22 cellular contexts compared by ENCODE assay signal in genomic region chr2:71402427-71402826, GRCh38. TPM values are rescaled to one million over a fixed set of nuclear protein-coding genes. Genes with fewer than 3 reads are reported as not detected.
DNase-seq lines count a peak whose midpoint lies in the region; ATAC-seq, FAIRE-seq and TF ChIP-seq lines count a peak whose summit lies in the region.
"Had no signal": no experiment of that assay in that cellular context is flagged by ENCODE, and none has a peak within 500 bp of the region (broad histone marks: within the 10 kb centered on the region; RNA-seq: fewer than 3 reads in every experiment).

No MANE protein-coding gene starts in this region.

- peak overlapping the region; percentile 42 for H3K27ac Mint-ChIP-seq in CD8-positive, alpha-beta T cell
- H3K27ac Mint-ChIP-seq in naive thymus-derived CD4-positive, alpha-beta T cell: peak overlapping the region in 7 of 9 donors; percentile 2 to 51 (median 20)
- H3K27ac Mint-ChIP-seq: GM23338, HFFc6 had no signal

- no peak overlapping the region for H3K27ac ChIP-seq in CD8-positive, alpha-beta T cell (ENCODE audit: low read depth, low read length)
- H3K27ac ChIP-seq in HEK293 (ENCODE audit: extremely low read depth, low read depth, low read length): no peak overlapping the region
- no peak overlapping the region for H3K27ac ChIP-seq in naive thymus-derived CD4-positive, alpha-beta T cell (ENCODE audit: low read depth, low read length)
- H3K27ac ChIP-seq: C4-2B, HL-60 had no signal

- FAIRE-seq in frontal cortex (lab: Jason Lieb, UNC): peak; percentile 3
- FAIRE-seq: D721Med, GM12892, GM18507 had no signal

- POLR2A ChIA-PET in CD8-positive, alpha-beta T cell (lab: Charles Lee): no interaction called here
- POLR2A ChIA-PET in HEK293 (lab: Yijun Ruan, JAX): no interaction called here
- POLR2A ChIA-PET in naive thymus-derived CD4-positive, alpha-beta T cell (lab: Charles Lee): no interaction called here

- H3K4me1 Mint-ChIP-seq in CD8-positive, alpha-beta T cell (ENCODE audit: low read depth): no peaks in the 10 kb centered on the region
- H3K4me1 Mint-ChIP-seq in naive thymus-derived CD4-positive, alpha-beta T cell: peaks cover 0 to 15% (median 9%) of the 10 kb centered on the region in 7 donors
- H3K4me1 Mint-ChIP-seq: GM23338 had no signal

- H3K9me3 ChIP-seq in CD8-positive, alpha-beta T cell (ENCODE audit: low read length): no peaks in the 10 kb centered on the region
- H3K9me3 ChIP-seq in HEK293 (ENCODE audit: control insufficient read depth, insufficient read depth, low read depth, low read length): no peaks in the 10 kb centered on the region
- H3K9me3 ChIP-seq in naive thymus-derived CD4-positive, alpha-beta T cell (ENCODE audit: control insufficient read depth in 2 of 3, low read length in 3 of 3): no peaks in the 10 kb centered on the region
- H3K9me3 ChIP-seq: BE2C, Caco-2 had no signal

- H3K4me1 ChIP-seq in CD8-positive, alpha-beta T cell (ENCODE audit: insufficient read depth, low read length): no peaks in the 10 kb centered on the region
- no peaks in the 10 kb centered on the region for H3K4me1 ChIP-seq in HEK293 (ENCODE audit: control insufficient read depth, insufficient read depth, low read length)
- no peaks in the 10 kb centered on the region for H3K4me1 ChIP-seq in naive thymus-derived CD4-positive, alpha-beta T cell (ENCODE audit: control insufficient read depth in 2 of 2, insufficient read depth in 2 of 2, low read length in 2 of 2)
- H3K4me1 ChIP-seq: BE2C, Caco-2 had no signal

- no peak for ATAC-seq in CD8-positive, alpha-beta T cell
- no peak for ATAC-seq in naive thymus-derived CD4-positive, alpha-beta T cell
- ATAC-seq: GM23338 had no signal

- peaks cover 74% of the 10 kb centered on the region for H3K36me3 Mint-ChIP-seq in CD8-positive, alpha-beta T cell
- peaks cover 16 to 68% (median 43%) of the 10 kb centered on the region in 5 donors for H3K36me3 Mint-ChIP-seq in naive thymus-derived CD4-positive, alpha-beta T cell
- H3K36me3 Mint-ChIP-seq: IgD-negative memory B cell had no signal

- DNase-seq in CD8-positive, alpha-beta T cell: no peak
- DNase-seq in frontal cortex (ENCODE audit: low spot score in 2 of 2) (no peak), activated gamma-delta T cell treated with Interleukin-2 at 50 U/mL for 16 hours (no peak), SW 1271 (lab: John Stamatoyannopoulos, UW) (no peak), NK-92 (lab: John Stamatoyannopoulos, UW; ENCODE audit: unreplicated experiment) (no peak), SHP77 (lab: John Stamatoyannopoulos, UW) (no peak)
- no peak for DNase-seq in naive thymus-derived CD4-positive, alpha-beta T cell
- DNase-seq: ACHN; BE2C; Caco-2; CD4-positive, alpha-beta memory T cell; HCEC 1CT; HFFc6; KG1 had no signal

- H3K9me3 Mint-ChIP-seq in CD8-positive, alpha-beta T cell: no peaks in the 10 kb centered on the region
- no peaks in the 10 kb centered on the region for H3K9me3 Mint-ChIP-seq in naive thymus-derived CD4-positive, alpha-beta T cell
- H3K9me3 Mint-ChIP-seq: CD4-positive, alpha-beta memory T cell; GM23338; HFFc6; IgD-negative memory B cell had no signal

- peaks cover 28% of the 10 kb centered on the region for H3K36me3 ChIP-seq in CD8-positive, alpha-beta T cell (ENCODE audit: insufficient read depth, low read length)
- H3K36me3 ChIP-seq in HEK293 (ENCODE audit: control insufficient read depth in 2 of 2, insufficient read depth in 1 of 2, low read length in 2 of 2): peaks cover 69 to 83% of the 10 kb centered on the region in 2 experiments
- H3K36me3 ChIP-seq in naive thymus-derived CD4-positive, alpha-beta T cell (ENCODE audit: control insufficient read depth in 2 of 3, insufficient read depth in 3 of 3, low read length in 3 of 3): peaks cover 9 to 39% (median 10%) of the 10 kb centered on the region in 3 experiments
- H3K36me3 ChIP-seq: BE2C had no signal

- TF ChIP-seq CTCF in CD8-positive, alpha-beta T cell (IDR thresholded peaks at IDR 0.05): no peak
- no peak for TF ChIP-seq CTCF in HEK293 (tag by site-specific recombination; IDR thresholded peaks at IDR 0.05)

- no peaks in the 10 kb centered on the region for H3K27me3 Mint-ChIP-seq in CD8-positive, alpha-beta T cell (ENCODE audit: low read depth)
- H3K27me3 Mint-ChIP-seq in naive thymus-derived CD4-positive, alpha-beta T cell: no peaks in the 10 kb centered on the region
- H3K27me3 Mint-ChIP-seq: CD4-positive, alpha-beta memory T cell; IgD-negative memory B cell had no signal

- H3K4me3 ChIP-seq in CD8-positive, alpha-beta T cell (ENCODE audit: low read depth, low read length): no peak overlapping the region
- H3K4me3 ChIP-seq in HEK293 (ENCODE audit: low read depth, low read length): no peak overlapping the region
- no peak overlapping the region for H3K4me3 ChIP-seq in naive thymus-derived CD4-positive, alpha-beta T cell (ENCODE audit: low read length)
- H3K4me3 ChIP-seq: GM23338 had no signal

- intact Hi-C loops in CD8-positive, alpha-beta T cell (cut with DNase I, micrococcal nuclease): loop anchor here in 1 of 2 experiments (1.0 kb wide), 1 partner anchor 17 kb away; no protein-coding TSS in a partner anchor
- intact Hi-C loops in naive thymus-derived CD4-positive, alpha-beta T cell (cut with micrococcal nuclease): no loop called here

- H3K4me3 Mint-ChIP-seq in CD8-positive, alpha-beta T cell: no peak overlapping the region
- no peak overlapping the region for H3K4me3 Mint-ChIP-seq in naive thymus-derived CD4-positive, alpha-beta T cell
- H3K4me3 Mint-ChIP-seq: CD4-positive, alpha-beta memory T cell; GM23338; HFFc6; IgD-negative memory B cell had no signal

- no peaks in the 10 kb centered on the region for H3K27me3 ChIP-seq in CD8-positive, alpha-beta T cell (ENCODE audit: insufficient read depth, low read length)
- no peaks in the 10 kb centered on the region for H3K27me3 ChIP-seq in naive thymus-derived CD4-positive, alpha-beta T cell (ENCODE audit: control insufficient read depth in 2 of 2, insufficient read depth in 2 of 2, low read length in 2 of 2)
- H3K27me3 ChIP-seq: BE2C had no signal

- CTCF ChIA-PET in CD8-positive, alpha-beta T cell (lab: Charles Lee): no interaction called here
- CTCF ChIA-PET in HEK293 (lab: Yijun Ruan, JAX): no interaction called here
- CTCF ChIA-PET in naive thymus-derived CD4-positive, alpha-beta T cell (lab: Charles Lee): no interaction called here

TF ChIP-seq in HEK293, 187 proteins besides CTCF, POLR2A, EP300 and RAD21:
- no peak for TF ChIP-seq ZNF610 (tag by site-specific recombination; IDR thresholded peaks at IDR 0.05; ENCODE audit: borderline replicate concordance)
- no peak for TF ChIP-seq FEZF1 (tag by site-specific recombination; IDR thresholded peaks at IDR 0.05)
- TF ChIP-seq ATF2 (tag by site-specific recombination; IDR thresholded peaks at IDR 0.05; ENCODE audit: low read depth): peak; percentile 75
- no peak for TF ChIP-seq KLF9 (tag by site-specific recombination; IDR thresholded peaks at IDR 0.05; ENCODE audit: low read depth)
- TF ChIP-seq ZNF433 (tag by site-specific recombination; IDR thresholded peaks at IDR 0.05; ENCODE audit: low read depth): no peak
- no peak for TF ChIP-seq ELK4 (IDR thresholded peaks at IDR 0.05; ENCODE audit: borderline replicate concordance, low read depth, low read length)

RNA-seq across cellular contexts. Expression of gene DYSF, which starts 50.9 kb away (rescaled TPM):
- 1 to 10 TPM; 4.6 to 6.2 TPM for total RNA-seq in CD8-positive, alpha-beta T cell
- 0.82 TPM for total RNA-seq in frontal cortex
- 10 to 100 TPM in 1 of 5 experiments, 1 to 10 TPM in 1, under 1 TPM in 3; 0.14 to 28.2 (median 0.32) TPM for total RNA-seq in naive thymus-derived CD4-positive, alpha-beta T cell
- polyA plus RNA-seq in naive thymus-derived CD4-positive, alpha-beta T cell: not detected
- polyA plus RNA-seq: CD4-positive, alpha-beta memory T cell had no signal
